Comparison of ENCODE assay signal across 9 cellular contexts in the genomic region with DNA sequence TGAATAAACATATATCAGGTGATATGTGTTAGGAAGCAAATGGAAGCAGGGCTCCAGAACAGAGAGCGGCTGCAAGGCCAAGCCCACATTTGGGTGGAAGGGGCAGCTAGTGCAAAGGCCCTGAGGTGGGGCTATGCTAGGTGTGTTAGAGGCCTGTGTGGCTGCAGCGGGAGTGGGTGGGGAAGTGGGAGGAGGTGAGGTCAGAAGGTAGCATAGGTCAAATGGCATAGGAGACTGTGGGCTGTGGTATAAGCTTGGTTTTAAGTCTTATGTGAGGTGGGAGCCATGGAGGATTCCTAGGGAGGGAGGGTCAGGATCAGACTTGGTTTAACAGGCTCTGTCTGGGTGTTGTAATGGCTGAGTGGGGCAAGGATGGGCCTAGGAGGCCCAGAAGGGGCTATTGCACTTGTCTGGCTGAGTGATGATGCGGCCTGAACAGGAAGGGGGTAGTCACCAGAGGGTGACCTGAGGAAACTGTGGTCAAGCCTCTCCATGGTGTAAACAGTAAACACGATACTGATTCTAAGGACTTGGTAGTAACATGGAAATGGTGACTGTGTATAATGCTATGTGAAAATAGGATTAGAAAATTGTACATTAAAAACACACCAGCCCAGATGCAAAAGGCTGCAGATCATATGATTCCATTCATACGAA. TPM values are rescaled to one million over a fixed set of nuclear protein-coding genes. Genes with fewer than 3 reads are reported as not detected.
DNase-seq lines count a peak whose midpoint lies in the region; ATAC-seq and TF ChIP-seq lines count a peak whose summit lies in the region.
"Had no signal": no experiment of that assay in that cellular context is flagged by ENCODE, and none has a peak within 500 bp of the region (broad histone marks: within the 10 kb centered on the region; RNA-seq: fewer than 3 reads in every experiment).

No MANE protein-coding gene starts in this region.

- TF ChIP-seq CTCF in upper lobe of right lung (IDR thresholded peaks at IDR 0.05) (no peak), coronary artery (IDR thresholded peaks at IDR 0.05) (no peak)

- peak overlapping the region in 3 of 7 donors; percentile 4 to 67 (median 14) for H3K27ac Mint-ChIP-seq in CD4-positive, alpha-beta memory T cell
- H3K27ac Mint-ChIP-seq: activated naive CD8-positive, alpha-beta T cell had no signal

- H3K27me3 Mint-ChIP-seq in CD4-positive, alpha-beta memory T cell: peaks cover 0 to 4% of the 10 kb centered on the region in 2 donors
- H3K27me3 Mint-ChIP-seq: activated naive CD8-positive, alpha-beta T cell had no signal

- in situ Hi-C loops in SK-MEL-5 (cut with HindIII; ENCODE audit: low pct_unique_long_range_greater_than_20kb, low sequenced_read_pairs): no loop called here

- H3K4me1 ChIP-seq in upper lobe of right lung: peaks cover 55% of the 10 kb centered on the region
- no peaks in the 10 kb centered on the region for H3K4me1 ChIP-seq in CD4-positive, alpha-beta memory T cell (ENCODE audit: insufficient read depth, low read length)

- no peaks in the 10 kb centered on the region for H3K36me3 ChIP-seq in upper lobe of right lung
- no peaks in the 10 kb centered on the region for H3K36me3 ChIP-seq in CD4-positive, alpha-beta memory T cell (ENCODE audit: insufficient read depth, low read length)

- ATAC-seq in HG02840 (IDR thresholded peaks at IDR 0.05; ENCODE audit: low FRiP score, unreplicated experiment) (peak; percentile 57), upper lobe of right lung (no peak)

- CTCF ChIA-PET in CD4-positive, alpha-beta memory T cell (lab: Charles Lee; ENCODE audit: partially characterized antibody): no interaction called here

- H3K27ac ChIP-seq in upper lobe of right lung (peak overlapping the region; percentile 75), coronary artery (no peak overlapping the region)
- no peak overlapping the region for H3K27ac ChIP-seq in CD4-positive, alpha-beta memory T cell (ENCODE audit: low read depth, low read length)

- H3K36me3 Mint-ChIP-seq in CD4-positive, alpha-beta memory T cell: peaks cover 3 to 11% of the 10 kb centered on the region in 2 donors
- H3K36me3 Mint-ChIP-seq: activated naive CD8-positive, alpha-beta T cell had no signal

- peaks cover 4 to 11% (median 9%) of the 10 kb centered on the region in 4 donors for H3K4me1 Mint-ChIP-seq in CD4-positive, alpha-beta memory T cell

- POLR2A ChIA-PET in CD4-positive, alpha-beta memory T cell (lab: Charles Lee; ENCODE audit: partially characterized antibody): no interaction called here

- DNase-seq in activated CD4-positive, alpha-beta T cell treated with anti-CD3 and anti-CD28 coated beads for 48 hours: peak; percentile 22
- DNase-seq in activated CD4-positive, alpha-beta T cell treated with anti-CD3 and anti-CD28 coated beads, Interleukin-2, amount 50 U/mL, for 4 hours: no peak
- peak; percentile 32 for DNase-seq in SK-MEL-5 (ENCODE audit: low read depth, low spot score)
- DNase-seq in fibroblast of the conjunctiva (ENCODE audit: low read depth): peak; percentile 51
- DNase-seq in upper lobe of right lung: no peak
- no peak for DNase-seq in coronary artery (ENCODE audit: low spot score)
- DNase-seq in CD4-positive, alpha-beta memory T cell: no peak

- intact Hi-C loops in upper lobe of right lung (cut with DNase I): no loop called here
- intact Hi-C loops in CD4-positive, alpha-beta memory T cell (cut with micrococcal nuclease): no loop called here

- no peaks in the 10 kb centered on the region for H3K9me3 ChIP-seq in upper lobe of right lung
- H3K9me3 ChIP-seq in CD4-positive, alpha-beta memory T cell (ENCODE audit: control insufficient read depth in 1 of 2, low read length in 2 of 2): no peaks in the 10 kb centered on the region

- H3K9me3 Mint-ChIP-seq in CD4-positive, alpha-beta memory T cell: no peaks in the 10 kb centered on the region

- no peak overlapping the region for H3K4me3 ChIP-seq in upper lobe of right lung
- H3K4me3 ChIP-seq in coronary artery: no peak overlapping the region
- no peak overlapping the region for H3K4me3 ChIP-seq in CD4-positive, alpha-beta memory T cell (ENCODE audit: low read length in 2 of 2)

- H3K4me3 Mint-ChIP-seq in CD4-positive, alpha-beta memory T cell: no peak overlapping the region
- H3K4me3 Mint-ChIP-seq: activated naive CD8-positive, alpha-beta T cell had no signal

- H3K27me3 ChIP-seq in upper lobe of right lung: no peaks in the 10 kb centered on the region
- H3K27me3 ChIP-seq in CD4-positive, alpha-beta memory T cell (ENCODE audit: insufficient read depth, low read length): no peaks in the 10 kb centered on the region

RNA-seq across cellular contexts. Expression of a gene that starts 31.1 kb away (rescaled TPM):
- total RNA-seq in SK-MEL-5 (2014; rRNA removed; shearing (Covaris generic)): 9.4 and 15.9 TPM in 2 replicates
- 59.3 and 80.8 TPM in 2 replicates for polyA plus RNA-seq in SK-MEL-5 (2015; cell fraction: cytosol; rRNA removed)
- 57.7 and 83.7 TPM in 2 replicates for polyA plus RNA-seq in SK-MEL-5 (2015; cell fraction: nucleus; rRNA removed)
- total RNA-seq in upper lobe of right lung: 38.1 TPM
- 10 to 100 TPM; 15.4 to 19.5 TPM for total RNA-seq in CD4-positive, alpha-beta memory T cell
- 1 to 10 TPM in 1 of 2 donors, under 1 TPM in 1; 0.35 to 4.0 TPM for polyA plus RNA-seq in CD4-positive, alpha-beta memory T cell

Comparison
In these comparisons a context has a peak if more than half of its experiments do, and no peak if none do; other contexts are left out.
1. DNase-seq: peak in activated CD4-positive, alpha-beta T cell treated with anti-CD3 and anti-CD28 coated beads for 48 hours (single experiment), SK-MEL-5 (single experiment) and fibroblast of the conjunctiva (single experiment); none in activated CD4-positive, alpha-beta T cell treated with anti-CD3 and anti-CD28 coated beads, Interleukin-2, amount 50 U/mL, for 4 hours (0 of 2), upper lobe of right lung (single experiment), coronary artery (single experiment) and CD4-positive, alpha-beta memory T cell (0 of 5).